ENCODE assay signal across 10 cellular contexts in the genomic region with DNA sequence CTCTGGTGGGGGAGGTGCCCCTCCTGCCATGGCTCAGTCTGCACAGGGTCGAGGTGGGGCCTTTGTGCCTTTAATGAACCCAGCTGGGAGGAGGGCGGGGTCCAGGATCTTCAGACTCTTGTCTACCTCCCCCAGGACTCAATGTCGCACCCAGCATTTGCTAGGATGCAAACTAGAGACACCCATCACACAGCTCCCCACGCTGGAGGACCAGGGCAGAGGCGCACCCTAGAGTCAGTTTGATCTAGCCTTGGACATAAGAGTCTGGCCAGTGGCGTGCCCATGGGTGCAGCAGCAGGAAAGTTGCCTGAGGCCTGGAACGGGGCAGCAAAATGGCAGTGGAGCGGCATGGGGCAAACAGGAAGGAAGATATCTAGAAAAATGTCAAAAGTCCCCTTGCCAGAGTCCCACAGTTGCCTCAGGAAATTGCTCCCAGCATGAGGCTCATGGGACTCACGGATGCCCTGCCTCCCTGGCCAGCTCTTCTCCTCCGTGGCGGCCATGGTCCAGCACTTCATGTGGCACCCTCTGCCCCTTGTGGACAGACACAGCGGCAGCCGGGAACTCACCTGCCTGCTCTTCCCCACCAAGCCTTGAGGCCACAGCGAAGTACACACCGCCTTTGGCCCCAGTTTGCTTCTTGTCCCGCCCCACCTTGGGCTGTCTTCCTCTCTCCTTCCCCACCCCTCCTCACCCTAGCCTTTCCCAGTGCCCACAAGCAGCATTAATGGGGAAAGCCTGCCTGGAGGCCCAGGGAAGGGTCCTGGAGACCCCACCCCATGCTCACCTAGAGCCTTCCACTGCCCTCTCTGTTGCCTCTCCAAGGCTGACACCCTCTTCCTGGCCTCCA. TPM values are rescaled to one million over a fixed set of nuclear protein-coding genes. Genes with fewer than 3 reads are reported as not detected.
DNase-seq lines count a peak whose midpoint lies in the region; ATAC-seq and TF ChIP-seq lines count a peak whose summit lies in the region.
"Had no signal": no experiment of that assay in that cellular context is flagged by ENCODE, and none has a peak within 500 bp of the region (broad histone marks: within the 10 kb centered on the region; RNA-seq: fewer than 3 reads in every experiment).

No MANE protein-coding gene starts in this region.

- 80% methylated on average over 1 of the region's 16 CpGs for WGBS in right lobe of liver (ENCODE audit: insufficient coverage, low coverage, low lambda C conversion rate, missing lambda C conversion rate)
- WGBS in suprapubic skin, result 86% methylated on average over 13 of the region's 16 CpGs

- in situ Hi-C loops in HAP-1 (cut with MboI; ENCODE audit: low sequenced_read_pairs), result loop anchor here (10.0 kb wide), 1 partner anchor 179 kb away; a partner anchor contains a TSS

- H3K27me3 Mint-ChIP-seq in T-helper 1 cell treated with Interleukin-12 subunit alpha and Interleukin-12 subunit beta and Interleukin-4 antibody, amounts not matched to agents 30 μg/mL and 1 μg/mL, for 36 hours (ENCODE audit: low read depth), result no peaks in the 10 kb centered on the region
- peaks cover 15% of the 10 kb centered on the region for H3K27me3 Mint-ChIP-seq in WTC11 (ENCODE audit: low read depth)

- TF ChIP-seq POLR2A in right lobe of liver (IDR thresholded peaks at IDR 0.05) (no peak), suprapubic skin (IDR thresholded peaks at IDR 0.05) (no peak)

- ATAC-seq in WTC11 (peak; percentile 19), right lobe of liver (no peak)

- DNase-seq in T-helper 1 cell (no peak), WTC11 (ENCODE audit: low spot score) (no peak), right lobe of liver (no peak), suprapubic skin (ENCODE audit: low spot score in 2 of 2) (no peak), cortex of kidney (lab: John Stamatoyannopoulos, UW) (no peak), T-helper 9 cell (no peak), HAP-1 (ENCODE audit: low spot score in 2 of 2) (no peak)
- DNase-seq: activated CD4-positive, alpha-beta T cell treated with anti-CD3 and anti-CD28 coated beads, Interleukin-2, amount 50 U/mL, for 1 hour had no signal

- peaks cover 24% of the 10 kb centered on the region for H3K4me1 Mint-ChIP-seq in T-helper 1 cell treated with Interleukin-12 subunit alpha and Interleukin-12 subunit beta and Interleukin-4 antibody, amounts not matched to agents 30 μg/mL and 1 μg/mL, for 36 hours (ENCODE audit: low read depth)
- peaks cover 51% of the 10 kb centered on the region for H3K4me1 Mint-ChIP-seq in WTC11

- no peaks in the 10 kb centered on the region for H3K9me3 Mint-ChIP-seq in T-helper 1 cell treated with Interleukin-12 subunit alpha and Interleukin-12 subunit beta and Interleukin-4 antibody, amounts not matched to agents 30 μg/mL and 1 μg/mL, for 36 hours
- no peaks in the 10 kb centered on the region for H3K9me3 Mint-ChIP-seq in WTC11

- H3K4me1 ChIP-seq in right lobe of liver (peaks cover 0 to 51% (median 16%) of the 10 kb centered on the region in 4 donors), suprapubic skin (peaks cover 62% of the 10 kb centered on the region), HAP-1 (peaks cover 15% of the 10 kb centered on the region)

- intact Hi-C loops in right lobe of liver (cut with DNase I), result no loop called here

- POLR2A ChIA-PET in WTC11 (lab: Charles Lee), result interaction anchor here (0.6 to 6.1 kb wide), 3 partner anchors 11 to 142 kb away, joined by 3 to 54 read pairs (median 7); a partner anchor contains a TSS

- H3K36me3 Mint-ChIP-seq in T-helper 1 cell treated with Interleukin-12 subunit alpha and Interleukin-12 subunit beta and Interleukin-4 antibody, amounts not matched to agents 30 μg/mL and 1 μg/mL, for 36 hours (ENCODE audit: low read depth), result no peaks in the 10 kb centered on the region
- H3K36me3 Mint-ChIP-seq in WTC11, result no peaks in the 10 kb centered on the region

- no peaks in the 10 kb centered on the region for H3K36me3 ChIP-seq in right lobe of liver
- H3K36me3 ChIP-seq in suprapubic skin, result no peaks in the 10 kb centered on the region
- H3K36me3 ChIP-seq in HAP-1 (replicated peaks), result no peaks in the 10 kb centered on the region

- no peak for TF ChIP-seq EP300 in suprapubic skin (IDR thresholded peaks at IDR 0.05)

- H3K27me3 ChIP-seq in right lobe of liver (no peaks in the 10 kb centered on the region), suprapubic skin (no peaks in the 10 kb centered on the region), HAP-1 (ENCODE audit: low read depth) (no peaks in the 10 kb centered on the region)

- TF ChIP-seq CTCF in WTC11 (IDR thresholded peaks at IDR 0.05) (no peak), right lobe of liver (IDR thresholded peaks at IDR 0.05) (no peak), suprapubic skin (IDR thresholded peaks at IDR 0.05) (no peak)

- H3K4me3 Mint-ChIP-seq in T-helper 1 cell treated with Interleukin-12 subunit alpha and Interleukin-12 subunit beta and Interleukin-4 antibody, amounts not matched to agents 30 μg/mL and 1 μg/mL, for 36 hours, result no peak overlapping the region
- H3K4me3 Mint-ChIP-seq in WTC11, result peak overlapping the region; percentile 73

- H3K4me3 ChIP-seq in right lobe of liver (no peak overlapping the region), suprapubic skin (no peak overlapping the region), HAP-1 (no peak overlapping the region)

- H3K27ac ChIP-seq in right lobe of liver, result peak overlapping the region in 2 of 3 donors; percentile 85 to 88
- peak overlapping the region; percentile 88 for H3K27ac ChIP-seq in suprapubic skin

- H3K27ac Mint-ChIP-seq in T-helper 1 cell treated with Interleukin-12 subunit alpha and Interleukin-12 subunit beta and Interleukin-4 antibody, amounts not matched to agents 30 μg/mL and 1 μg/mL, for 36 hours, result peak overlapping the region; percentile 71
- no peak overlapping the region for H3K27ac Mint-ChIP-seq in WTC11

- H3K9me3 ChIP-seq in right lobe of liver (no peaks in the 10 kb centered on the region), suprapubic skin (no peaks in the 10 kb centered on the region), HAP-1 (no peaks in the 10 kb centered on the region)

- CTCF ChIA-PET in WTC11 (lab: Charles Lee), result interaction anchor here (0.7 to 5.3 kb wide), 6 partner anchors 16 to 103 kb away, joined by 3 to 45 read pairs (median 8); a partner anchor contains a TSS

TF ChIP-seq in WTC11, 78 proteins besides CTCF, POLR2A, EP300 and RAD21:
- TF ChIP-seq, protein P1, sequence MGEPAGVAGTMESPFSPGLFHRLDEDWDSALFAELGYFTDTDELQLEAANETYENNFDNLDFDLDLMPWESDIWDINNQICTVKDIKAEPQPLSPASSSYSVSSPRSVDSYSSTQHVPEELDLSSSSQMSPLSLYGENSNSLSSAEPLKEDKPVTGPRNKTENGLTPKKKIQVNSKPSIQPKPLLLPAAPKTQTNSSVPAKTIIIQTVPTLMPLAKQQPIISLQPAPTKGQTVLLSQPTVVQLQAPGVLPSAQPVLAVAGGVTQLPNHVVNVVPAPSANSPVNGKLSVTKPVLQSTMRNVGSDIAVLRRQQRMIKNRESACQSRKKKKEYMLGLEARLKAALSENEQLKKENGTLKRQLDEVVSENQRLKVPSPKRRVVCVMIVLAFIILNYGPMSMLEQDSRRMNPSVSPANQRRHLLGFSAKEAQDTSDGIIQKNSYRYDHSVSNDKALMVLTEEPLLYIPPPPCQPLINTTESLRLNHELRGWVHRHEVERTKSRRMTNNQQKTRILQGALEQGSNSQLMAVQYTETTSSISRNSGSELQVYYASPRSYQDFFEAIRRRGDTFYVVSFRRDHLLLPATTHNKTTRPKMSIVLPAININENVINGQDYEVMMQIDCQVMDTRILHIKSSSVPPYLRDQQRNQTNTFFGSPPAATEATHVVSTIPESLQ (CRISPR knock-in tag; IDR thresholded peaks at IDR 0.05), result no peak
- TF ChIP-seq ZNF317 (CRISPR knock-in tag; IDR thresholded peaks at IDR 0.05; ENCODE audit: borderline replicate concordance, low read depth), result no peak
- no peak for TF ChIP-seq ZNF232 (CRISPR knock-in tag; IDR thresholded peaks at IDR 0.05)
- TF ChIP-seq SMAD3 (CRISPR knock-in tag; IDR thresholded peaks at IDR 0.05; ENCODE audit: borderline replicate concordance), result no peak
- no peak for TF ChIP-seq ZNF423 (CRISPR knock-in tag; IDR thresholded peaks at IDR 0.05)
- no peak for TF ChIP-seq ZNF671 (CRISPR knock-in tag; IDR thresholded peaks at IDR 0.05)
- TF ChIP-seq TEAD1 (CRISPR knock-in tag; IDR thresholded peaks at IDR 0.05), result no peak
- TF ChIP-seq, protein P2, sequence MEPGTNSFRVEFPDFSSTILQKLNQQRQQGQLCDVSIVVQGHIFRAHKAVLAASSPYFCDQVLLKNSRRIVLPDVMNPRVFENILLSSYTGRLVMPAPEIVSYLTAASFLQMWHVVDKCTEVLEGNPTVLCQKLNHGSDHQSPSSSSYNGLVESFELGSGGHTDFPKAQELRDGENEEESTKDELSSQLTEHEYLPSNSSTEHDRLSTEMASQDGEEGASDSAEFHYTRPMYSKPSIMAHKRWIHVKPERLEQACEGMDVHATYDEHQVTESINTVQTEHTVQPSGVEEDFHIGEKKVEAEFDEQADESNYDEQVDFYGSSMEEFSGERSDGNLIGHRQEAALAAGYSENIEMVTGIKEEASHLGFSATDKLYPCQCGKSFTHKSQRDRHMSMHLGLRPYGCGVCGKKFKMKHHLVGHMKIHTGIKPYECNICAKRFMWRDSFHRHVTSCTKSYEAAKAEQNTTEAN (CRISPR knock-in tag; IDR thresholded peaks at IDR 0.05), result no peak
- TF ChIP-seq SMAD4 (CRISPR knock-in tag; IDR thresholded peaks at IDR 0.05), result no peak

RNA-seq across cellular contexts. Expression of a gene that starts 17.7 kb away (rescaled TPM):
- 0.50 to 1.2 TPM (median 0.94 TPM) in 3 replicates for total RNA-seq in WTC11 (2021)
- total RNA-seq in right lobe of liver, result 1 to 10 TPM in 3 of 6 experiments, under 1 TPM in 1, not detected in 2; 0.40 to 3.7 (median 2.3) TPM
- total RNA-seq in suprapubic skin, result not detected
- total RNA-seq: M059J had no signal

RNA-seq across cellular contexts. Expression of a gene that starts 26.0 kb away (rescaled TPM):
- total RNA-seq in WTC11 (2021), result 117 to 139 TPM (median 131 TPM) in 3 replicates
- total RNA-seq in right lobe of liver, result 10 to 100 TPM in 3 of 6 experiments, 1 to 10 TPM in 3; 3.3 to 17.4 (median 9.9) TPM
- 100 to 1,000 TPM; 139 to 212 (median 172) TPM for total RNA-seq in suprapubic skin
